ENCODE assay signal across 8 cellular contexts in genomic region chr20:45363611-45364492, GRCh38. TPM values are rescaled to one million over a fixed set of nuclear protein-coding genes. Genes with fewer than 3 reads are reported as not detected.
DNase-seq lines count a peak whose midpoint lies in the region; ATAC-seq, FAIRE-seq and TF ChIP-seq lines count a peak whose summit lies in the region.

No MANE protein-coding gene starts in this region.

- H3K4me2 ChIP-seq in OCI-LY7 (ENCODE audit: low read length), result peak overlapping the region; percentile 77
- H3K4me2 ChIP-seq in endothelial cell of umbilical vein (ENCODE audit: insufficient read depth, low read length), result peak overlapping the region; percentile 74
- H3K4me2 ChIP-seq in trophoblast cell (ENCODE audit: low read length), result peak overlapping the region; percentile 84

- H3K4me3 ChIP-seq in GM08714 (ENCODE audit: low read length) (peak overlapping the region; percentile 73), OCI-LY7 (ENCODE audit: low read depth, low read length, poor library complexity, severe bottlenecking) (peak overlapping the region; percentile 76), endothelial cell of umbilical vein (replicated peaks in 1 of 3; ENCODE audit: insufficient read depth in 1 of 3, low read depth in 1 of 3, low read length in 3 of 3) (peak overlapping the region; percentile 34 to 56 (median 52)), trophoblast cell (ENCODE audit: low read depth, low read length) (peak overlapping the region; percentile 88)

- CTCF ChIA-PET in OCI-LY7 (lab: Charles Lee; ENCODE audit: unreplicated experiment) (interaction anchor here (0.6 to 1.6 kb wide), 4 partner anchors 10 to 73 kb away, joined by 3 to 14 read pairs (median 3); no protein-coding TSS in a partner anchor), endothelial cell of umbilical vein (lab: Charles Lee) (interaction anchor here (0.5 to 8.3 kb wide), 26 partner anchors 9 to 407 kb away, joined by 3 to 111 read pairs (median 5); partner anchors contain the start of gene SDC4)

- TF ChIP-seq POLR2A in endothelial cell of umbilical vein (IDR thresholded peaks at IDR 0.05; ENCODE audit: low read depth, low read length), result no peak

- dilution Hi-C loops in endothelial cell of umbilical vein (cut with MboI; ENCODE audit: extremely low pct_ligation_motif_present, low sequenced_read_pairs), result no loop called here

- no peak for FAIRE-seq in endothelial cell of umbilical vein (lab: Jason Lieb, UNC)

- H3K14ac ChIP-seq in trophoblast cell (ENCODE audit: low read length), result peak overlapping the region; percentile 25

- peak overlapping the region; percentile 12 for H2BK5ac ChIP-seq in trophoblast cell (ENCODE audit: low read depth, low read length, poor library complexity)

- TF ChIP-seq CTCF in OCI-LY7 (conservative IDR thresholded peaks at IDR 0.05; ENCODE audit: low read length) (no peak), endothelial cell of umbilical vein (IDR thresholded peaks at IDR 0.05; ENCODE audit: extremely low read depth in 1 of 2, insufficient read depth in 1 of 2, low read depth in 1 of 2, low read length in 2 of 2) (no peak)

- no peaks in the 10 kb centered on the region for H3K9me1 ChIP-seq in endothelial cell of umbilical vein (replicated peaks; ENCODE audit: control insufficient read depth, extremely low read depth, insufficient read depth, low read length)

- peaks cover 31% of the 10 kb centered on the region for H3K36me3 ChIP-seq in OCI-LY7 (ENCODE audit: insufficient read depth, low read length)
- H3K36me3 ChIP-seq in endothelial cell of umbilical vein (ENCODE audit: control insufficient read depth in 2 of 2, extremely low read depth in 1 of 2, insufficient read depth in 2 of 2, low read length in 2 of 2), result peaks cover 0 to 11% of the 10 kb centered on the region in 2 experiments
- peaks cover 14 to 32% of the 10 kb centered on the region in 2 experiments for H3K36me3 ChIP-seq in trophoblast cell (ENCODE audit: control insufficient read depth in 1 of 2, insufficient read depth in 2 of 2, low read length in 2 of 2)

- peak overlapping the region; percentile 54 for H3K27ac ChIP-seq in OCI-LY7 (ENCODE audit: low read depth, low read length, poor library complexity, severe bottlenecking)
- peak overlapping the region; percentile 83 for H3K27ac ChIP-seq in endothelial cell of umbilical vein (ENCODE audit: insufficient read depth, low read depth, low read length)
- H3K27ac ChIP-seq in trophoblast cell (ENCODE audit: low read depth, low read length), result no peak overlapping the region

- no peak for ATAC-seq in GM18858 (IDR thresholded peaks at IDR 0.05; ENCODE audit: unreplicated experiment)

- H3K23ac ChIP-seq in trophoblast cell (ENCODE audit: low read length), result no peak overlapping the region

- H4K20me1 ChIP-seq in OCI-LY7 (ENCODE audit: insufficient read depth, low read length) (peaks cover 9% of the 10 kb centered on the region; the same call in 1 of the 2 replicates), endothelial cell of umbilical vein (replicated peaks; ENCODE audit: control insufficient read depth, extremely low read depth, insufficient read depth, low read length) (no peaks in the 10 kb centered on the region)

- H2BK12ac ChIP-seq in trophoblast cell (ENCODE audit: low read length), result no peak overlapping the region

- H3K27me3 ChIP-seq in endothelial cell of umbilical vein (ENCODE audit: control insufficient read depth in 2 of 2, insufficient read depth in 2 of 2, low read length in 2 of 2), result no peaks in the 10 kb centered on the region
- H3K27me3 ChIP-seq in trophoblast cell (ENCODE audit: insufficient read depth, low read length), result no peaks in the 10 kb centered on the region

- intact Hi-C loops in OCI-LY7 (cut with micrococcal nuclease; ENCODE audit: unreplicated experiment) (loop anchor here (1.0 to 5.0 kb wide), 3 partner anchors 53 to 408 kb away; no protein-coding TSS in a partner anchor), endothelial cell of umbilical vein (cut with micrococcal nuclease) (loop anchor here (1.0 kb wide), 5 partner anchors 8 to 407 kb away; no protein-coding TSS in a partner anchor)

- H3K9me2 ChIP-seq in OCI-LY7 (ENCODE audit: insufficient read depth, low read length), result no peaks in the 10 kb centered on the region

- no CpG with 5 or more reads among the region's 23 CpGs for WGBS in trophoblast cell (ENCODE audit: extremely low coverage, insufficient coverage, insufficient read length)

- H3K4ac ChIP-seq in trophoblast cell (ENCODE audit: low read depth, low read length), result peak overlapping the region; percentile 13

- no peak overlapping the region for H2BK120ac ChIP-seq in trophoblast cell (ENCODE audit: insufficient read depth, low read length, poor library complexity)

- peak overlapping the region; percentile 22 for H4K8ac ChIP-seq in trophoblast cell (ENCODE audit: low read depth, low read length)

- H3K9me3 ChIP-seq in OCI-LY7 (ENCODE audit: low read length) (no peaks in the 10 kb centered on the region), endothelial cell of umbilical vein (replicated peaks; ENCODE audit: control insufficient read depth, insufficient read depth, low read length) (no peaks in the 10 kb centered on the region), trophoblast cell (ENCODE audit: insufficient read depth, low read depth, low read length) (no peaks in the 10 kb centered on the region)

- H3K4me1 ChIP-seq in OCI-LY7 (ENCODE audit: insufficient read depth, low read length, poor library complexity, severe bottlenecking), result peaks cover 50% of the 10 kb centered on the region
- peaks cover 27% of the 10 kb centered on the region for H3K4me1 ChIP-seq in endothelial cell of umbilical vein (ENCODE audit: control insufficient read depth, extremely low read depth, insufficient read depth, low read length)
- peaks cover 17 to 20% of the 10 kb centered on the region in 2 experiments for H3K4me1 ChIP-seq in trophoblast cell (ENCODE audit: control insufficient read depth in 1 of 2, insufficient read depth in 2 of 2, low read length in 2 of 2)

- H2AFZ ChIP-seq in OCI-LY7 (ENCODE audit: low read length) (peak overlapping the region; percentile 61; the same call in 1 of the 2 replicates), endothelial cell of umbilical vein (ENCODE audit: low read depth, low read length) (peak overlapping the region; percentile 72), trophoblast cell (ENCODE audit: insufficient read depth, low read length, poor library complexity) (no peak overlapping the region)

- H4K12ac ChIP-seq in trophoblast cell (ENCODE audit: low read depth, low read length), result no peak overlapping the region

- peaks cover 8% of the 10 kb centered on the region; the same call in 1 of the 2 replicates for H3K79me2 ChIP-seq in OCI-LY7 (ENCODE audit: insufficient read depth, low read depth, low read length)
- H3K79me2 ChIP-seq in endothelial cell of umbilical vein (ENCODE audit: control insufficient read depth, insufficient read depth, low read length), result peaks cover 12% of the 10 kb centered on the region
- H3K79me2 ChIP-seq in trophoblast cell (ENCODE audit: control insufficient read depth, insufficient read depth, low read length, poor library complexity), result peaks cover 8% of the 10 kb centered on the region

- BruUV-seq in OCI-LY7 (replicated peaks; lab: Mats Ljungman, UMichigan) (TSS peak; percentile 46), endothelial cell of umbilical vein (replicated peaks; lab: Mats Ljungman, UMichigan) (no TSS peak)

- POLR2A ChIA-PET in OCI-LY7 (lab: Charles Lee) (interaction anchor here (1.0 to 1.5 kb wide), 2 partner anchors 52 kb away, joined by 3 to 6 read pairs; partner anchors contain the start of gene PIGT), endothelial cell of umbilical vein (lab: Charles Lee) (interaction anchor here (0.6 to 5.6 kb wide), 10 partner anchors 8 to 73 kb away, joined by 3 to 52 read pairs (median 6); partner anchors contain the start of gene SDC4)

- H3K79me1 ChIP-seq in trophoblast cell (ENCODE audit: low read length), result peaks cover 20% of the 10 kb centered on the region

- peak overlapping the region; percentile 17 for H3K18ac ChIP-seq in trophoblast cell (ENCODE audit: low read length)

- DNase-seq in OCI-LY7 (ENCODE audit: low spot score), result peak; percentile 42
- DNase-seq in endothelial cell of umbilical vein (ENCODE audit: low read depth, low spot score), result no peak
- DNase-seq in trophoblast cell, result no peak
- DNase-seq in SK-N-DZ (ENCODE audit: low spot score), result no peak
- no peak for DNase-seq in NCI-H146 (lab: John Stamatoyannopoulos, UW)
- DNase-seq in activated CD8-positive, alpha-beta memory T cell treated with anti-CD3 and anti-CD28 coated beads for 24 hours, result no peak

- no peak overlapping the region for H2AK5ac ChIP-seq in trophoblast cell (ENCODE audit: low read length)

- H4K91ac ChIP-seq in trophoblast cell (ENCODE audit: low read depth, low read length), result no peak overlapping the region

- H3K9ac ChIP-seq in endothelial cell of umbilical vein (replicated peaks; ENCODE audit: extremely low read depth, insufficient read depth, low read length) (peak overlapping the region; percentile 81), trophoblast cell (ENCODE audit: low read length) (peak overlapping the region; percentile 74)

RNA-seq across cellular contexts. Expression of gene SYS1, which starts 0.9 kb away (rescaled TPM):
- 22.3 and 37.6 TPM in 2 replicates for total RNA-seq in OCI-LY7 (2014; rRNA removed; shearing (Covaris generic))
- total RNA-seq in OCI-LY7 (2022), result 8.6 and 9.6 TPM in 2 replicates
- total RNA-seq in endothelial cell of umbilical vein, result 22.3 and 27.4 TPM in 2 replicates
- polyA plus RNA-seq in endothelial cell of umbilical vein, result 79.6 and 91.8 TPM in 2 replicates
- polyA plus RNA-seq in endothelial cell of umbilical vein (2011; cell fraction: cytosol; rRNA removed), result 45.7 and 47.1 TPM in 2 replicates
- 27.8 and 30.1 TPM in 2 replicates for polyA plus RNA-seq in endothelial cell of umbilical vein (2011; cell fraction: nucleus; rRNA removed)
- 21.2 and 22.0 TPM in 2 replicates for polyA plus RNA-seq in endothelial cell of umbilical vein (2012)
- polyA minus RNA-seq in endothelial cell of umbilical vein, result 65.4 and 73.2 TPM in 2 replicates
- polyA minus RNA-seq in endothelial cell of umbilical vein (2011; cell fraction: cytosol; rRNA and poly(A)+ RNA removed), result 34.8 TPM
- polyA minus RNA-seq in endothelial cell of umbilical vein (2011; cell fraction: nucleus; rRNA and poly(A)+ RNA removed), result 34.8 and 36.4 TPM in 2 replicates
- 14.7 and 15.0 TPM in 2 replicates for polyA plus RNA-seq in trophoblast cell (2013)
- polyA plus RNA-seq in SK-N-DZ (2014; cell fraction: cytosol; rRNA removed), result 16.3 and 41.5 TPM in 2 replicates
- polyA plus RNA-seq in SK-N-DZ (2014; cell fraction: nucleus; rRNA removed), result 7.9 and 12.1 TPM in 2 replicates

RNA-seq across cellular contexts. Expression of gene TP53TG5, which starts 14.3 kb away (rescaled TPM):
- total RNA-seq in OCI-LY7 (2014; rRNA removed; shearing (Covaris generic)), result not detected in 2 replicates
- not detected in 2 replicates for total RNA-seq in OCI-LY7 (2022)
- total RNA-seq in endothelial cell of umbilical vein, result not detected in 2 replicates
- polyA plus RNA-seq in endothelial cell of umbilical vein, result not detected in 2 replicates
- polyA plus RNA-seq in endothelial cell of umbilical vein (2011; cell fraction: cytosol; rRNA removed), result not detected in 2 replicates
- polyA plus RNA-seq in endothelial cell of umbilical vein (2011; cell fraction: nucleus; rRNA removed), result not detected in 2 replicates
- polyA plus RNA-seq in endothelial cell of umbilical vein (2012), result 0.12 and 0.22 TPM in 2 replicates
- not detected in 2 replicates for polyA minus RNA-seq in endothelial cell of umbilical vein
- not detected for polyA minus RNA-seq in endothelial cell of umbilical vein (2011; cell fraction: cytosol; rRNA and poly(A)+ RNA removed)
- not detected in 2 replicates for polyA minus RNA-seq in endothelial cell of umbilical vein (2011; cell fraction: nucleus; rRNA and poly(A)+ RNA removed)
- polyA plus RNA-seq in trophoblast cell (2013), result not detected in 2 replicates
- polyA plus RNA-seq in SK-N-DZ (2014; cell fraction: cytosol; rRNA removed), result not detected in 2 replicates
- polyA plus RNA-seq in SK-N-DZ (2014; cell fraction: nucleus; rRNA removed), result not detected in 2 replicates

RNA-seq across cellular contexts. Expression of gene SDC4, which starts 15.6 kb away (rescaled TPM):
- not detected in 2 replicates for total RNA-seq in OCI-LY7 (2014; rRNA removed; shearing (Covaris generic))
- not detected in 2 replicates for total RNA-seq in OCI-LY7 (2022)
- 28.7 and 32.0 TPM in 2 replicates for total RNA-seq in endothelial cell of umbilical vein
- polyA plus RNA-seq in endothelial cell of umbilical vein, result 23.1 and 26.3 TPM in 2 replicates
- 21.9 and 24.6 TPM in 2 replicates for polyA plus RNA-seq in endothelial cell of umbilical vein (2011; cell fraction: cytosol; rRNA removed)
- 12.5 and 13.1 TPM in 2 replicates for polyA plus RNA-seq in endothelial cell of umbilical vein (2011; cell fraction: nucleus; rRNA removed)
- 39.6 and 39.9 TPM in 2 replicates for polyA plus RNA-seq in endothelial cell of umbilical vein (2012)
- polyA minus RNA-seq in endothelial cell of umbilical vein, result 35.6 and 41.7 TPM in 2 replicates
- polyA minus RNA-seq in endothelial cell of umbilical vein (2011; cell fraction: cytosol; rRNA and poly(A)+ RNA removed), result 39.9 TPM
- 5.9 and 7.6 TPM in 2 replicates for polyA minus RNA-seq in endothelial cell of umbilical vein (2011; cell fraction: nucleus; rRNA and poly(A)+ RNA removed)
- polyA plus RNA-seq in trophoblast cell (2013), result 89.9 and 90.3 TPM in 2 replicates
- 1.7 and 2.4 TPM in 2 replicates for polyA plus RNA-seq in SK-N-DZ (2014; cell fraction: cytosol; rRNA removed)
- 0.69 and 0.95 TPM in 2 replicates for polyA plus RNA-seq in SK-N-DZ (2014; cell fraction: nucleus; rRNA removed)

RNA-seq across cellular contexts. Expression of gene DBNDD2, which starts 44.2 kb away (rescaled TPM):
- total RNA-seq in OCI-LY7 (2014; rRNA removed; shearing (Covaris generic)), result 0.57 TPM in 1 of 2 replicates, not detected in the other
- total RNA-seq in OCI-LY7 (2022) (not detected in 2 replicates), endothelial cell of umbilical vein (15.6 and 16.3 TPM in 2 replicates)
- polyA plus RNA-seq in endothelial cell of umbilical vein, result 27.9 and 28.7 TPM in 2 replicates
- polyA plus RNA-seq in endothelial cell of umbilical vein (2011; cell fraction: cytosol; rRNA removed), result 19.5 and 20.9 TPM in 2 replicates
- polyA plus RNA-seq in endothelial cell of umbilical vein (2011; cell fraction: nucleus; rRNA removed), result 9.2 and 9.7 TPM in 2 replicates
- 8.6 and 12.3 TPM in 2 replicates for polyA plus RNA-seq in endothelial cell of umbilical vein (2012)
- polyA minus RNA-seq in endothelial cell of umbilical vein, result 11.2 and 16.2 TPM in 2 replicates
- polyA minus RNA-seq in endothelial cell of umbilical vein (2011; cell fraction: cytosol; rRNA and poly(A)+ RNA removed), result 1.8 TPM
- 4.0 and 4.8 TPM in 2 replicates for polyA minus RNA-seq in endothelial cell of umbilical vein (2011; cell fraction: nucleus; rRNA and poly(A)+ RNA removed)
- 10.9 and 13.1 TPM in 2 replicates for polyA plus RNA-seq in trophoblast cell (2013)
- polyA plus RNA-seq in SK-N-DZ (2014; cell fraction: cytosol; rRNA removed), result 39.2 and 41.8 TPM in 2 replicates
- 41.2 and 51.5 TPM in 2 replicates for polyA plus RNA-seq in SK-N-DZ (2014; cell fraction: nucleus; rRNA removed)

RNA-seq across cellular contexts. Expression of gene PIGT, which starts 52.1 kb away (rescaled TPM):
- 75.7 and 104 TPM in 2 replicates for total RNA-seq in OCI-LY7 (2014; rRNA removed; shearing (Covaris generic))
- 79.4 and 89.2 TPM in 2 replicates for total RNA-seq in OCI-LY7 (2022)
- 92.7 and 96.8 TPM in 2 replicates for total RNA-seq in endothelial cell of umbilical vein
- 143 and 162 TPM in 2 replicates for polyA plus RNA-seq in endothelial cell of umbilical vein
- 110 and 116 TPM in 2 replicates for polyA plus RNA-seq in endothelial cell of umbilical vein (2011; cell fraction: cytosol; rRNA removed)
- polyA plus RNA-seq in endothelial cell of umbilical vein (2011; cell fraction: nucleus; rRNA removed), result 75.5 and 86.2 TPM in 2 replicates
- 85.7 and 98.7 TPM in 2 replicates for polyA plus RNA-seq in endothelial cell of umbilical vein (2012)
- polyA minus RNA-seq in endothelial cell of umbilical vein, result 70.6 and 79.1 TPM in 2 replicates
- 50.8 TPM for polyA minus RNA-seq in endothelial cell of umbilical vein (2011; cell fraction: cytosol; rRNA and poly(A)+ RNA removed)
- 47.8 and 52.4 TPM in 2 replicates for polyA minus RNA-seq in endothelial cell of umbilical vein (2011; cell fraction: nucleus; rRNA and poly(A)+ RNA removed)
- polyA plus RNA-seq in trophoblast cell (2013), result 72.1 and 75.4 TPM in 2 replicates
- polyA plus RNA-seq in SK-N-DZ (2014; cell fraction: cytosol; rRNA removed), result 62.6 and 67.7 TPM in 2 replicates
- polyA plus RNA-seq in SK-N-DZ (2014; cell fraction: nucleus; rRNA removed), result 52.2 and 83.2 TPM in 2 replicates

Comparison
In these comparisons a context has a peak if more than half of its experiments do, and no peak if none do; other contexts are left out.
1. RNA of gene SDC4, which starts 15.6 kb away (total RNA-seq): 28.7 to 32.0 TPM in endothelial cell of umbilical vein; not detected in OCI-LY7; every median in the first group is over 10 times any median in the second.
2. Peak in every context shown above with its lines, with median percentiles within 50 percentile points of each other: H3K4me3 ChIP-seq and H3K4me2 ChIP-seq.